In genomic region chr6:116015560-116015959, GRCh38 we compare ENCODE assay signal across 1 cellular context.
TF ChIP-seq lines count a peak whose summit lies in the region.

No MANE protein-coding gene starts in this region.

TF ChIP-seq in HepG2, 621 proteins besides CTCF, POLR2A, EP300 and RAD21 (continued from another document):
- TF ChIP-seq MYC (CRISPR knock-in tag; IDR thresholded peaks at IDR 0.05; ENCODE audit: borderline replicate concordance): no peak
- TF ChIP-seq ZNF205 (CRISPR knock-in tag; IDR thresholded peaks at IDR 0.05): no peak
- no peak for TF ChIP-seq HBP1 (CRISPR knock-in tag; IDR thresholded peaks at IDR 0.05; ENCODE audit: low read depth)
- TF ChIP-seq MEIS1 (CRISPR knock-in tag; IDR thresholded peaks at IDR 0.05; ENCODE audit: borderline replicate concordance): no peak
- no peak for TF ChIP-seq ZBTB44 (CRISPR knock-in tag; IDR thresholded peaks at IDR 0.05)
- TF ChIP-seq RBM22 (optimal IDR thresholded peaks at IDR 0.05; ENCODE audit: low read length): no peak
- no peak for TF ChIP-seq HMG20A (CRISPR knock-in tag; IDR thresholded peaks at IDR 0.05; ENCODE audit: borderline replicate concordance)
- TF ChIP-seq PBX3 (CRISPR knock-in tag; IDR thresholded peaks at IDR 0.05; ENCODE audit: borderline replicate concordance): no peak
